23 cellular contexts compared by ENCODE assay signal in the genomic region with DNA sequence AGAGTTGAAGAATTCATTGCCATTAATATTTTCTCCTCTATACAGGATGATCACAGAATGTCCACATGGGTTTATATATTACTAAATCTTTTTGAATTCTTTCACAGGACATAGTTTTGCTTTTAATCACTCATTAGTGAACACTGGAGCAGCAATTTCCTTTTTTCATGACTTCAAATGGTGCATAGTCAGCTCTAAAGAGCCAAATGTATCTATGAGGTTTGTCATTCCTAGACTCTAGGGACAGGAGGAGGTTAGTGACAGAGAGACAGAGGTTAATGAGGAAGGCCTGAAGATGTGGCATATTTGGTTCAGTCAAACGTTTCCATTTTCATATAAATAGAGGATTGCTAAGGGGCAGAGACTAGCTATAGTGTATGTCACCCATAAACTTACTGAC.
DNase-seq lines count a peak whose midpoint lies in the region; ATAC-seq and TF ChIP-seq lines count a peak whose summit lies in the region.
"Had no signal": no experiment of that assay in that cellular context is flagged by ENCODE, and none has a peak within 500 bp of the region (broad histone marks: within the 10 kb centered on the region; RNA-seq: fewer than 3 reads in every experiment).

No MANE protein-coding gene starts in this region.

- intact Hi-C loops in heart right ventricle (cut with DNase I): no loop called here

- H3K4me2 ChIP-seq in neural cell (ENCODE audit: low read length): no peak overlapping the region

- TF ChIP-seq RAD21 in neural cell (conservative IDR thresholded peaks at IDR 0.05): no peak

- H2AFZ ChIP-seq in neural cell (ENCODE audit: low read depth, low read length): no peak overlapping the region

- WGBS in heart right ventricle, 2 donors: 47 to 68% methylated on average over 1 of the region's 1 CpG

- TF ChIP-seq CTCF in neural cell (IDR thresholded peaks at IDR 0.05; ENCODE audit: poor library complexity, severe bottlenecking) (no peak), heart right ventricle (IDR thresholded peaks at IDR 0.05) (no peak), BE2C (IDR thresholded peaks at IDR 0.05; ENCODE audit: low read depth, low read length) (no peak)

- TF ChIP-seq EP300 in neural cell (conservative IDR thresholded peaks at IDR 0.05; ENCODE audit: poor library complexity, severe bottlenecking): no peak

- H3K79me2 ChIP-seq in neural cell (replicated peaks; ENCODE audit: insufficient read depth, low read length): no peaks in the 10 kb centered on the region

- no peak for DNase-seq in heart right ventricle
- DNase-seq in BE2C: no peak
- DNase-seq: AML-193, GDM1, H9, HFFc6, KG1, NCI-H1092 treated with DMSO at 0.1 percent for 48 hours, NCI-H1436 treated with DMSO at 0.1 percent for 48 hours, NCI-H1930, NCI-H2227 treated with DMSO at 0.1 percent for 48 hours, NCI-H510A, NCI-H748 treated with DMSO at 0.1 percent for 48 hours, SHP77 treated with DMSO at 0.1 percent for 48 hours, SW 1271, T-helper 2 cell had no signal

- H3K4me1 ChIP-seq in heart right ventricle (no peaks in the 10 kb centered on the region), BE2C (peaks cover 2% of the 10 kb centered on the region; the same call in 1 of the 2 replicates)

- H3K27me3 ChIP-seq in neural cell (ENCODE audit: insufficient read depth, low read depth, low read length) (no peaks in the 10 kb centered on the region), heart right ventricle (peaks cover 0 to 3% (median 0%) of the 10 kb centered on the region in 7 donors), BE2C (no peaks in the 10 kb centered on the region)

- H3K27ac ChIP-seq in neural cell (ENCODE audit: low read length): peak overlapping the region; percentile 82
- no peak overlapping the region for H3K27ac ChIP-seq in heart right ventricle
- H3K27ac ChIP-seq: RWPE1, SK-N-MC had no signal

- ATAC-seq in GM18505 (IDR thresholded peaks at IDR 0.05; ENCODE audit: unreplicated experiment) (peak; percentile 41), HG02642 (IDR thresholded peaks at IDR 0.05; ENCODE audit: poor library complexity, unreplicated experiment) (peak; percentile 44), HG03432 (IDR thresholded peaks at IDR 0.05; ENCODE audit: unreplicated experiment) (peak; percentile 39), heart right ventricle (no peak), GM19328 (IDR thresholded peaks at IDR 0.05; ENCODE audit: unreplicated experiment) (no peak)

- no peak for TF ChIP-seq POLR2A in GM18505 (IDR thresholded peaks at IDR 0.05; ENCODE audit: borderline replicate concordance, extremely low read depth, insufficient read depth, insufficient read length)

- H3K9me2 ChIP-seq in neural cell (ENCODE audit: insufficient read depth, low read length): no peaks in the 10 kb centered on the region

- H4K20me1 ChIP-seq in neural cell (ENCODE audit: insufficient read depth): no peaks in the 10 kb centered on the region

- H3K4me3 ChIP-seq in neural cell (ENCODE audit: low read length) (no peak overlapping the region), heart right ventricle (no peak overlapping the region), BE2C (ENCODE audit: low read depth, low read length) (no peak overlapping the region)
- H3K4me3 ChIP-seq: SK-N-MC had no signal

- no peaks in the 10 kb centered on the region for H3K36me3 ChIP-seq in neural cell (ENCODE audit: insufficient read depth, low read length)
- H3K36me3 ChIP-seq in heart right ventricle: no peaks in the 10 kb centered on the region
- no peaks in the 10 kb centered on the region for H3K36me3 ChIP-seq in BE2C

- H3K9me3 ChIP-seq in neural cell (ENCODE audit: low read length) (no peaks in the 10 kb centered on the region), heart right ventricle (no peaks in the 10 kb centered on the region), BE2C (no peaks in the 10 kb centered on the region)

- H3K9ac ChIP-seq in neural cell (ENCODE audit: low read length): peak overlapping the region; percentile 12

- H3F3A ChIP-seq in neural cell (ENCODE audit: insufficient read depth, low read length, poor library complexity, severe bottlenecking): peaks cover 10% of the 10 kb centered on the region

TF ChIP-seq in neural cell, 6 proteins besides CTCF, POLR2A, EP300 and RAD21:
- TF ChIP-seq SMC3 (conservative IDR thresholded peaks at IDR 0.05; ENCODE audit: poor library complexity) (no peak), EZH2 (IDR thresholded peaks at IDR 0.05; ENCODE audit: borderline replicate concordance, insufficient read depth, low read length, poor library complexity, severe bottlenecking) (no peak), MXI1 (conservative IDR thresholded peaks at IDR 0.05; ENCODE audit: poor library complexity, severe bottlenecking) (no peak), TAF1 (IDR thresholded peaks at IDR 0.05; ENCODE audit: low read depth) (no peak), REST (IDR thresholded peaks at IDR 0.05; ENCODE audit: borderline replicate concordance) (no peak), POLR2AphosphoS5 (IDR thresholded peaks at IDR 0.05) (no peak)

Comparison
In these comparisons a context has a peak if more than half of its experiments do, and no peak if none do; other contexts are left out.
1. ATAC-seq: peak in GM18505 (single experiment), HG02642 (single experiment) and HG03432 (single experiment); none in heart right ventricle (0 of 8) and GM19328 (single experiment).